10 cellular contexts compared by ENCODE assay signal in genomic region chr20:48919882-48920526, GRCh38. TPM values are rescaled to one million over a fixed set of nuclear protein-coding genes. Genes with fewer than 3 reads are reported as not detected.
DNase-seq lines count a peak whose midpoint lies in the region; ATAC-seq and TF ChIP-seq lines count a peak whose summit lies in the region.
"Had no signal": no experiment of that assay in that cellular context is flagged by ENCODE, and none has a peak within 500 bp of the region (broad histone marks: within the 10 kb centered on the region; RNA-seq: fewer than 3 reads in every experiment).

No MANE protein-coding gene starts in this region.

- H3K9me3 ChIP-seq in CD4-positive, alpha-beta memory T cell (ENCODE audit: control insufficient read depth in 1 of 2, low read length in 2 of 2): no peaks in the 10 kb centered on the region
- H3K9me3 ChIP-seq in IMR-90 (ENCODE audit: control insufficient read depth, insufficient read depth, low read length): no peaks in the 10 kb centered on the region

- POLR2A ChIA-PET in CD4-positive, alpha-beta memory T cell (lab: Charles Lee; ENCODE audit: partially characterized antibody): no interaction called here
- POLR2A ChIA-PET in IMR-90 (lab: Charles Lee; ENCODE audit: unreplicated experiment): no interaction called here

- dilution Hi-C loops in IMR-90 (cut with HindIII; ENCODE audit: low sequenced_read_pairs, unreplicated experiment): no loop called here

- no peak overlapping the region for H3K14ac ChIP-seq in IMR-90 (replicated peaks; ENCODE audit: low read depth, low read length)

- DNase-seq in CD4-positive, alpha-beta memory T cell: no peak
- no peak for DNase-seq in IMR-90
- no peak for DNase-seq in naive B cell
- DNase-seq in GM19240 (ENCODE audit: insufficient read length, low spot score): no peak
- no peak for DNase-seq in effector CD8-positive, alpha-beta T cell (lab: John Stamatoyannopoulos, UW)
- DNase-seq: NCI-H1105; stimulated activated CD4-positive, alpha-beta T cell treated with anti-CD3 and anti-CD28 coated beads, Interleukin-2, amount 100 ng/mL, for 48 hours had no signal

- no peak overlapping the region for H2AFZ ChIP-seq in IMR-90 (replicated peaks; ENCODE audit: low read length, poor library complexity)

- no peak overlapping the region for H2BK15ac ChIP-seq in IMR-90 (ENCODE audit: low read depth, low read length)

- H3K9me3 Mint-ChIP-seq in CD4-positive, alpha-beta memory T cell: no peaks in the 10 kb centered on the region
- H3K9me3 Mint-ChIP-seq in activated naive CD8-positive, alpha-beta T cell (ENCODE audit: low read depth): no peaks in the 10 kb centered on the region
- peaks cover 0 to 4% (median 0%) of the 10 kb centered on the region in 7 donors for H3K9me3 Mint-ChIP-seq in naive B cell

- H3K4me1 ChIP-seq in CD4-positive, alpha-beta memory T cell (ENCODE audit: insufficient read depth, low read length): peaks cover 25% of the 10 kb centered on the region
- H3K4me1 ChIP-seq in IMR-90 (ENCODE audit: control insufficient read depth, insufficient read depth, low read length): peaks cover 2% of the 10 kb centered on the region; the same call in 1 of the 2 replicates

- BruUV-seq in IMR-90 (replicated peaks; lab: Mats Ljungman, UMichigan): no TSS peak

- no peak for ATAC-seq in IMR-90 (ENCODE audit: low read depth)
- ATAC-seq in naive B cell (ENCODE audit: low read depth in 2 of 2): no peak
- ATAC-seq in GM18502 (IDR thresholded peaks at IDR 0.05; ENCODE audit: poor library complexity, unreplicated experiment): no peak
- ATAC-seq in GM19463 (IDR thresholded peaks at IDR 0.05; ENCODE audit: unreplicated experiment): no peak

- H3K4ac ChIP-seq in IMR-90 (ENCODE audit: low read depth, low read length): no peak overlapping the region

- H2AK5ac ChIP-seq in IMR-90 (ENCODE audit: low read depth, low read length): no peak overlapping the region; the same call in 1 of the 2 replicates

- H2AK9ac ChIP-seq in IMR-90 (replicated peaks; ENCODE audit: low read depth, low read length, poor library complexity): no peak overlapping the region

- no peak for TF ChIP-seq POLR2A in IMR-90 (IDR thresholded peaks at IDR 0.05; ENCODE audit: low read depth, low read length)

- peak overlapping the region; percentile 94 to 100 (median 96) for H3K4me3 Mint-ChIP-seq in CD4-positive, alpha-beta memory T cell
- H3K4me3 Mint-ChIP-seq in activated naive CD8-positive, alpha-beta T cell: peak overlapping the region; percentile 97
- H3K4me3 Mint-ChIP-seq in naive B cell: peak overlapping the region; percentile 89 to 99 (median 95)

- H3K27me3 ChIP-seq in CD4-positive, alpha-beta memory T cell (ENCODE audit: insufficient read depth, low read length): no peaks in the 10 kb centered on the region
- no peaks in the 10 kb centered on the region; the same call in 1 of the 2 replicates for H3K27me3 ChIP-seq in IMR-90 (ENCODE audit: control insufficient read depth, insufficient read depth, low read length)

- peak overlapping the region; percentile 56; the same call in 1 of the 2 replicates for H3K23ac ChIP-seq in IMR-90 (ENCODE audit: low read depth, low read length)

- H3K56ac ChIP-seq in IMR-90 (ENCODE audit: extremely low read depth, insufficient read depth, low read length): no peak overlapping the region

- no peak overlapping the region for H2BK5ac ChIP-seq in IMR-90 (ENCODE audit: low read depth, low read length, poor library complexity, severe bottlenecking)

- peaks cover 0 to 9% of the 10 kb centered on the region in 2 donors for H3K36me3 Mint-ChIP-seq in CD4-positive, alpha-beta memory T cell
- no peaks in the 10 kb centered on the region for H3K36me3 Mint-ChIP-seq in activated naive CD8-positive, alpha-beta T cell
- no peaks in the 10 kb centered on the region for H3K36me3 Mint-ChIP-seq in naive B cell

- peaks cover 3% of the 10 kb centered on the region; the same call in 1 of the 2 replicates for H3K9me1 ChIP-seq in IMR-90 (ENCODE audit: insufficient read depth, low read length)

- peak overlapping the region; percentile 96 to 100 (median 98) for H3K27ac Mint-ChIP-seq in CD4-positive, alpha-beta memory T cell
- H3K27ac Mint-ChIP-seq in activated naive CD8-positive, alpha-beta T cell: peak overlapping the region; percentile 98
- H3K27ac Mint-ChIP-seq in naive B cell: peak overlapping the region; percentile 92 to 100 (median 98)

- in situ Hi-C loops in IMR-90 (cut with MboI; ENCODE audit: low sequenced_read_pairs): loop anchor here (25.0 kb wide), 2 partner anchors 633 to 1258 kb away; no protein-coding TSS in a partner anchor

- no peak overlapping the region for H3K4me3 ChIP-seq in CD4-positive, alpha-beta memory T cell (ENCODE audit: low read length in 2 of 2)
- no peak overlapping the region for H3K4me3 ChIP-seq in IMR-90 (ENCODE audit: insufficient read depth, low read depth, low read length)

- H3K4me2 ChIP-seq in IMR-90 (ENCODE audit: low read depth, low read length): no peak overlapping the region

- H2BK120ac ChIP-seq in IMR-90 (ENCODE audit: low read depth, low read length): no peak overlapping the region

- peaks cover 9 to 27% of the 10 kb centered on the region in 2 experiments for H3K79me1 ChIP-seq in IMR-90 (ENCODE audit: low read depth in 1 of 2, low read length in 2 of 2)

- CTCF ChIA-PET in CD4-positive, alpha-beta memory T cell (lab: Charles Lee; ENCODE audit: partially characterized antibody): no interaction called here
- CTCF ChIA-PET in IMR-90 (lab: Yijun Ruan, JAX): interaction anchor here (0.5 kb wide), 1 partner anchor 15 kb away, joined by 6 read pairs; no protein-coding TSS in a partner anchor

- no peaks in the 10 kb centered on the region for H3K36me3 ChIP-seq in CD4-positive, alpha-beta memory T cell (ENCODE audit: insufficient read depth, low read length)
- H3K36me3 ChIP-seq in IMR-90 (ENCODE audit: control insufficient read depth, insufficient read depth, low read length): no peaks in the 10 kb centered on the region

- H3K27ac ChIP-seq in CD4-positive, alpha-beta memory T cell (ENCODE audit: low read depth, low read length): no peak overlapping the region
- no peak overlapping the region for H3K27ac ChIP-seq in IMR-90 (ENCODE audit: insufficient read depth, low read length)

- no peak overlapping the region for H3K18ac ChIP-seq in IMR-90 (ENCODE audit: low read depth, low read length)

- H3K27me3 Mint-ChIP-seq in CD4-positive, alpha-beta memory T cell: no peaks in the 10 kb centered on the region
- no peaks in the 10 kb centered on the region for H3K27me3 Mint-ChIP-seq in activated naive CD8-positive, alpha-beta T cell
- H3K27me3 Mint-ChIP-seq in naive B cell: no peaks in the 10 kb centered on the region

- H3K9ac ChIP-seq in IMR-90 (ENCODE audit: low read depth, low read length): no peak overlapping the region

- no peak overlapping the region for H4K5ac ChIP-seq in IMR-90 (ENCODE audit: low read depth, low read length)

- H4K20me1 ChIP-seq in IMR-90 (ENCODE audit: insufficient read depth, low read length): no peaks in the 10 kb centered on the region

- no peak for TF ChIP-seq CTCF in IMR-90 (conservative IDR thresholded peaks at IDR 0.05; ENCODE audit: low read depth, low read length)

- WGBS in IMR-90 (ENCODE audit: extremely low coverage in 2 of 2, insufficient read length in 1 of 2), 2 experiments: 55% methylated on average over 3 of the region's 5 CpGs; no CpG with 5 or more reads in 1 of the 2 experiments

- no peak overlapping the region for H4K8ac ChIP-seq in IMR-90 (ENCODE audit: low read depth in 2 of 2, low read length in 2 of 2)

- intact Hi-C loops in CD4-positive, alpha-beta memory T cell (cut with micrococcal nuclease): no loop called here
- intact Hi-C loops in IMR-90 (cut with micrococcal nuclease): no loop called here

- no peak overlapping the region for H2BK20ac ChIP-seq in IMR-90 (ENCODE audit: low read depth, low read length)

- no peak overlapping the region for H4K91ac ChIP-seq in IMR-90 (ENCODE audit: insufficient read depth, low read depth, low read length)

- H3K4me1 Mint-ChIP-seq in CD4-positive, alpha-beta memory T cell: peaks cover 27 to 49% (median 36%) of the 10 kb centered on the region in 4 donors
- H3K4me1 Mint-ChIP-seq in activated naive CD8-positive, alpha-beta T cell (ENCODE audit: low read depth): peaks cover 41% of the 10 kb centered on the region
- H3K4me1 Mint-ChIP-seq in naive B cell: peaks cover 39 to 47% (median 43%) of the 10 kb centered on the region in 3 donors

- no peak for TF ChIP-seq RAD21 in IMR-90 (IDR thresholded peaks at IDR 0.05; ENCODE audit: low read length)

TF ChIP-seq in IMR-90, 13 proteins besides CTCF, POLR2A, EP300 and RAD21:
- TF ChIP-seq RFX5 (IDR thresholded peaks at IDR 0.05; ENCODE audit: low read depth, low read length) (no peak), BHLHE40 (IDR thresholded peaks at IDR 0.05; ENCODE audit: low read depth, low read length) (no peak), MAFK (IDR thresholded peaks at IDR 0.05; ENCODE audit: low read depth, low read length) (no peak), NFE2L2 (IDR thresholded peaks at IDR 0.05; ENCODE audit: low read depth, low read length) (no peak), USF2 (IDR thresholded peaks at IDR 0.05; ENCODE audit: low read depth, low read length) (no peak)

RNA-seq across cellular contexts. Expression of gene ARFGEF2, which starts 1.5 kb away (rescaled TPM):
- total RNA-seq in CD4-positive, alpha-beta memory T cell: 10 to 100 TPM; 27.3 to 28.1 TPM
- polyA plus RNA-seq in CD4-positive, alpha-beta memory T cell: 1 to 10 TPM; 4.7 to 9.5 TPM
- 39.1 and 40.5 TPM in 2 replicates for total RNA-seq in IMR-90 (2012; rRNA removed)
- 8.4 and 10.3 TPM in 2 replicates for polyA plus RNA-seq in IMR-90 (2012; rRNA removed)
- polyA plus RNA-seq in IMR-90 (2012; cell fraction: cytosol; rRNA removed): 3.0 and 4.6 TPM in 2 replicates
- polyA plus RNA-seq in IMR-90 (2012; cell fraction: nucleus; rRNA removed; ENCODE audit: low replicate concordance): 6.2 and 20.1 TPM in 2 replicates
- 10 to 100 TPM in 4 of 6 donors, 1 to 10 TPM in 2; 3.9 to 18.4 (median 12.1) TPM for polyA plus RNA-seq in naive B cell (ENCODE audit: low read depth in 6 of 6)
